Comparison of ENCODE assay signal across 2 cellular contexts in the genomic region with DNA sequence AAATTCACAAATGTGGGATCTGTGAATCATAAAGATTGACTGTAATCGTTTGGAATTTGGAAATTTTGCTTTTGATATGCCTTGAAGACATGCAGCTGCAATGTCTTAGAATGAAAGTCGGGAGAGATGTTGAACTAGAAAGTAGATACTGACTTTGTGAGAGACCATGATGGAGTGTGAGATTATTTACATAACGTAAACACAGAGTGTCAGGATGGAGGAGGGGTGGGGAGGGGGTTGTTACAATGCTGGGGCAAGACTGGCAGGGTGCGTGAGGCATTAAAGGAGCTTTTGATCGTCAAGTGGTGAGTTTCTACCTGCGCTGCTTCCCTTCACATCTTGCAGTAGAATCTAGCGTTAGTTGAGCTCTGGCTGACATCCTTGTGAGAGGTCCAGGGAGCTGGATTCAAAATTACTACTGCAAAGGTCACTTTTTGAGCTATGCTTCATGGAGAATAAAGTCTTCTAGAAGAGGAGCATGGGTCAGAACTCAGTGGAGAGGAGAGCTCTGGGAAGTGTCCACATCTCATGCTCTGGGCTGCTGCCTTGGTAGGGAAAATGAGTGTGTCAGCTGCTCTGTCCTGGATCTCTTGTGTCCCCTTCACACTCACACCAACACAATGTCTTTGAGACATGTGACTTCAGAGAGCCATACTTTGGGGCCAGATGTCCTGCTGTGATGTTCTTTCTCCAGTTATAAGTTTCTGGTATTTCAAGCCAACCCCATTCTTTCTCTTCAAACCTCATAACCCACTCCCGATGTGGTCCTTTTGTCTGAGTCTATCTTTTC.
TF ChIP-seq lines count a peak whose summit lies in the region.

No MANE protein-coding gene starts in this region.

TF ChIP-seq in K562, 482 proteins besides CTCF, POLR2A, EP300 and RAD21 (continues in another document):
- 0 out of 2 replicates have a peak, but pooled peaks have one; percentile 27 for TF ChIP-seq SMAD4 (CRISPR knock-in tag; conservative IDR thresholded peaks at IDR 0.05)
- TF ChIP-seq EHMT2 (IDR thresholded peaks at IDR 0.05) = 0 out of 2 replicates have a peak, but pooled peaks have one; percentile 20
- no peak for TF ChIP-seq CREB1 (IDR thresholded peaks at IDR 0.05)
- no peak for TF ChIP-seq CREB1 (CRISPR knock-in tag; IDR thresholded peaks at IDR 0.05)
- TF ChIP-seq, protein P1, sequence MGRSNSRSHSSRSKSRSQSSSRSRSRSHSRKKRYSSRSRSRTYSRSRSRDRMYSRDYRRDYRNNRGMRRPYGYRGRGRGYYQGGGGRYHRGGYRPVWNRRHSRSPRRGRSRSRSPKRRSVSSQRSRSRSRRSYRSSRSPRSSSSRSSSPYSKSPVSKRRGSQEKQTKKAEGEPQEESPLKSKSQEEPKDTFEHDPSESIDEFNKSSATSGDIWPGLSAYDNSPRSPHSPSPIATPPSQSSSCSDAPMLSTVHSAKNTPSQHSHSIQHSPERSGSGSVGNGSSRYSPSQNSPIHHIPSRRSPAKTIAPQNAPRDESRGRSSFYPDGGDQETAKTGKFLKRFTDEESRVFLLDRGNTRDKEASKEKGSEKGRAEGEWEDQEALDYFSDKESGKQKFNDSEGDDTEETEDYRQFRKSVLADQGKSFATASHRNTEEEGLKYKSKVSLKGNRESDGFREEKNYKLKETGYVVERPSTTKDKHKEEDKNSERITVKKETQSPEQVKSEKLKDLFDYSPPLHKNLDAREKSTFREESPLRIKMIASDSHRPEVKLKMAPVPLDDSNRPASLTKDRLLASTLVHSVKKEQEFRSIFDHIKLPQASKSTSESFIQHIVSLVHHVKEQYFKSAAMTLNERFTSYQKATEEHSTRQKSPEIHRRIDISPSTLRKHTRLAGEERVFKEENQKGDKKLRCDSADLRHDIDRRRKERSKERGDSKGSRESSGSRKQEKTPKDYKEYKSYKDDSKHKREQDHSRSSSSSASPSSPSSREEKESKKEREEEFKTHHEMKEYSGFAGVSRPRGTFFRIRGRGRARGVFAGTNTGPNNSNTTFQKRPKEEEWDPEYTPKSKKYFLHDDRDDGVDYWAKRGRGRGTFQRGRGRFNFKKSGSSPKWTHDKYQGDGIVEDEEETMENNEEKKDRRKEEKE (IDR thresholded peaks at IDR 0.05; ENCODE audit: borderline replicate concordance in 1 of 2, control insufficient read depth in 1 of 2, low read depth in 2 of 2, low read length in 1 of 2) = no peak
- TF ChIP-seq ELF4 (CRISPR knock-in tag; IDR thresholded peaks at IDR 0.05) = 0 out of 2 replicates have a peak, but pooled peaks have one; percentile 15
- TF ChIP-seq ZNF766 (CRISPR knock-in tag; conservative IDR thresholded peaks at IDR 0.05) = no peak
- TF ChIP-seq, protein P2, sequence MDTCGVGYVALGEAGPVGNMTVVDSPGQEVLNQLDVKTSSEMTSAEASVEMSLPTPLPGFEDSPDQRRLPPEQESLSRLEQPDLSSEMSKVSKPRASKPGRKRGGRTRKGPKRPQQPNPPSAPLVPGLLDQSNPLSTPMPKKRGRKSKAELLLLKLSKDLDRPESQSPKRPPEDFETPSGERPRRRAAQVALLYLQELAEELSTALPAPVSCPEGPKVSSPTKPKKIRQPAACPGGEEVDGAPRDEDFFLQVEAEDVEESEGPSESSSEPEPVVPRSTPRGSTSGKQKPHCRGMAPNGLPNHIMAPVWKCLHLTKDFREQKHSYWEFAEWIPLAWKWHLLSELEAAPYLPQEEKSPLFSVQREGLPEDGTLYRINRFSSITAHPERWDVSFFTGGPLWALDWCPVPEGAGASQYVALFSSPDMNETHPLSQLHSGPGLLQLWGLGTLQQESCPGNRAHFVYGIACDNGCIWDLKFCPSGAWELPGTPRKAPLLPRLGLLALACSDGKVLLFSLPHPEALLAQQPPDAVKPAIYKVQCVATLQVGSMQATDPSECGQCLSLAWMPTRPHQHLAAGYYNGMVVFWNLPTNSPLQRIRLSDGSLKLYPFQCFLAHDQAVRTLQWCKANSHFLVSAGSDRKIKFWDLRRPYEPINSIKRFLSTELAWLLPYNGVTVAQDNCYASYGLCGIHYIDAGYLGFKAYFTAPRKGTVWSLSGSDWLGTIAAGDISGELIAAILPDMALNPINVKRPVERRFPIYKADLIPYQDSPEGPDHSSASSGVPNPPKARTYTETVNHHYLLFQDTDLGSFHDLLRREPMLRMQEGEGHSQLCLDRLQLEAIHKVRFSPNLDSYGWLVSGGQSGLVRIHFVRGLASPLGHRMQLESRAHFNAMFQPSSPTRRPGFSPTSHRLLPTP (IDR thresholded peaks at IDR 0.05; ENCODE audit: borderline replicate concordance, extremely low read depth, insufficient read length) = no peak
- TF ChIP-seq PHF21A (IDR thresholded peaks at IDR 0.05; ENCODE audit: borderline replicate concordance, low read depth) = no peak
- TF ChIP-seq, protein P3, sequence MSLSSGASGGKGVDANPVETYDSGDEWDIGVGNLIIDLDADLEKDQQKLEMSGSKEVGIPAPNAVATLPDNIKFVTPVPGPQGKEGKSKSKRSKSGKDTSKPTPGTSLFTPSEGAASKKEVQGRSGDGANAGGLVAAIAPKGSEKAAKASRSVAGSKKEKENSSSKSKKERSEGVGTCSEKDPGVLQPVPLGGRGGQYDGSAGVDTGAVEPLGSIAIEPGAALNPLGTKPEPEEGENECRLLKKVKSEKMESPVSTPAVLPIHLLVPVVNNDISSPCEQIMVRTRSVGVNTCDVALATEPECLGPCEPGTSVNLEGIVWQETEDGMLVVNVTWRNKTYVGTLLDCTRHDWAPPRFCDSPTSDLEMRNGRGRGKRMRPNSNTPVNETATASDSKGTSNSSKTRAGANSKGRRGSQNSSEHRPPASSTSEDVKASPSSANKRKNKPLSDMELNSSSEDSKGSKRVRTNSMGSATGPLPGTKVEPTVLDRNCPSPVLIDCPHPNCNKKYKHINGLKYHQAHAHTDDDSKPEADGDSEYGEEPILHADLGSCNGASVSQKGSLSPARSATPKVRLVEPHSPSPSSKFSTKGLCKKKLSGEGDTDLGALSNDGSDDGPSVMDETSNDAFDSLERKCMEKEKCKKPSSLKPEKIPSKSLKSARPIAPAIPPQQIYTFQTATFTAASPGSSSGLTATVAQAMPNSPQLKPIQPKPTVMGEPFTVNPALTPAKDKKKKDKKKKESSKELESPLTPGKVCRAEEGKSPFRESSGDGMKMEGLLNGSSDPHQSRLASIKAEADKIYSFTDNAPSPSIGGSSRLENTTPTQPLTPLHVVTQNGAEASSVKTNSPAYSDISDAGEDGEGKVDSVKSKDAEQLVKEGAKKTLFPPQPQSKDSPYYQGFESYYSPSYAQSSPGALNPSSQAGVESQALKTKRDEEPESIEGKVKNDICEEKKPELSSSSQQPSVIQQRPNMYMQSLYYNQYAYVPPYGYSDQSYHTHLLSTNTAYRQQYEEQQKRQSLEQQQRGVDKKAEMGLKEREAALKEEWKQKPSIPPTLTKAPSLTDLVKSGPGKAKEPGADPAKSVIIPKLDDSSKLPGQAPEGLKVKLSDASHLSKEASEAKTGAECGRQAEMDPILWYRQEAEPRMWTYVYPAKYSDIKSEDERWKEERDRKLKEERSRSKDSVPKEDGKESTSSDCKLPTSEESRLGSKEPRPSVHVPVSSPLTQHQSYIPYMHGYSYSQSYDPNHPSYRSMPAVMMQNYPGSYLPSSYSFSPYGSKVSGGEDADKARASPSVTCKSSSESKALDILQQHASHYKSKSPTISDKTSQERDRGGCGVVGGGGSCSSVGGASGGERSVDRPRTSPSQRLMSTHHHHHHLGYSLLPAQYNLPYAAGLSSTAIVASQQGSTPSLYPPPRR (CRISPR knock-in tag; IDR thresholded peaks at IDR 0.05; ENCODE audit: borderline replicate concordance) = no peak

TF ChIP-seq in HepG2, 621 proteins besides CTCF, POLR2A, EP300 and RAD21 (continues in another document):
- TF ChIP-seq, protein P4, sequence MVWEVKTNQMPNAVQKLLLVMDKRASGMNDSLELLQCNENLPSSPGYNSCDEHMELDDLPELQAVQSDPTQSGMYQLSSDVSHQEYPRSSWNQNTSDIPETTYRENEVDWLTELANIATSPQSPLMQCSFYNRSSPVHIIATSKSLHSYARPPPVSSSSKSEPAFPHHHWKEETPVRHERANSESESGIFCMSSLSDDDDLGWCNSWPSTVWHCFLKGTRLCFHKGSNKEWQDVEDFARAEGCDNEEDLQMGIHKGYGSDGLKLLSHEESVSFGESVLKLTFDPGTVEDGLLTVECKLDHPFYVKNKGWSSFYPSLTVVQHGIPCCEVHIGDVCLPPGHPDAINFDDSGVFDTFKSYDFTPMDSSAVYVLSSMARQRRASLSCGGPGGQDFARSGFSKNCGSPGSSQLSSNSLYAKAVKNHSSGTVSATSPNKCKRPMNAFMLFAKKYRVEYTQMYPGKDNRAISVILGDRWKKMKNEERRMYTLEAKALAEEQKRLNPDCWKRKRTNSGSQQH (CRISPR knock-in tag; IDR thresholded peaks at IDR 0.05; ENCODE audit: low read depth) = no peak
- TF ChIP-seq SSRP1 (CRISPR knock-in tag; IDR thresholded peaks at IDR 0.05) (no peak), PHF21A (CRISPR knock-in tag; IDR thresholded peaks at IDR 0.05) (no peak), ZNF138 (CRISPR knock-in tag; IDR thresholded peaks at IDR 0.05; ENCODE audit: low read depth) (no peak), ZNF484 (CRISPR knock-in tag; IDR thresholded peaks at IDR 0.05; ENCODE audit: borderline replicate concordance, low read depth) (no peak), ZNF501 (CRISPR knock-in tag; IDR thresholded peaks at IDR 0.05) (peak; percentile 45; the same call in 1 of the 2 replicates), ZNF780A (CRISPR knock-in tag; IDR thresholded peaks at IDR 0.05) (no peak), HOXA3 (CRISPR knock-in tag; IDR thresholded peaks at IDR 0.05) (no peak), GTF3A (CRISPR knock-in tag; conservative IDR thresholded peaks at IDR 0.05) (no peak), KLF12 (CRISPR knock-in tag; IDR thresholded peaks at IDR 0.05; ENCODE audit: borderline replicate concordance) (no peak), CEBPG (CRISPR knock-in tag; IDR thresholded peaks at IDR 0.05) (no peak), PRPF4 (IDR thresholded peaks at IDR 0.05; ENCODE audit: low read depth, low read length, poor library complexity, severe bottlenecking) (no peak), ZNF772 (CRISPR knock-in tag; IDR thresholded peaks at IDR 0.05) (no peak), ZNF34 (CRISPR knock-in tag; IDR thresholded peaks at IDR 0.05; ENCODE audit: borderline replicate concordance) (no peak)
- TF ChIP-seq, protein P5, sequence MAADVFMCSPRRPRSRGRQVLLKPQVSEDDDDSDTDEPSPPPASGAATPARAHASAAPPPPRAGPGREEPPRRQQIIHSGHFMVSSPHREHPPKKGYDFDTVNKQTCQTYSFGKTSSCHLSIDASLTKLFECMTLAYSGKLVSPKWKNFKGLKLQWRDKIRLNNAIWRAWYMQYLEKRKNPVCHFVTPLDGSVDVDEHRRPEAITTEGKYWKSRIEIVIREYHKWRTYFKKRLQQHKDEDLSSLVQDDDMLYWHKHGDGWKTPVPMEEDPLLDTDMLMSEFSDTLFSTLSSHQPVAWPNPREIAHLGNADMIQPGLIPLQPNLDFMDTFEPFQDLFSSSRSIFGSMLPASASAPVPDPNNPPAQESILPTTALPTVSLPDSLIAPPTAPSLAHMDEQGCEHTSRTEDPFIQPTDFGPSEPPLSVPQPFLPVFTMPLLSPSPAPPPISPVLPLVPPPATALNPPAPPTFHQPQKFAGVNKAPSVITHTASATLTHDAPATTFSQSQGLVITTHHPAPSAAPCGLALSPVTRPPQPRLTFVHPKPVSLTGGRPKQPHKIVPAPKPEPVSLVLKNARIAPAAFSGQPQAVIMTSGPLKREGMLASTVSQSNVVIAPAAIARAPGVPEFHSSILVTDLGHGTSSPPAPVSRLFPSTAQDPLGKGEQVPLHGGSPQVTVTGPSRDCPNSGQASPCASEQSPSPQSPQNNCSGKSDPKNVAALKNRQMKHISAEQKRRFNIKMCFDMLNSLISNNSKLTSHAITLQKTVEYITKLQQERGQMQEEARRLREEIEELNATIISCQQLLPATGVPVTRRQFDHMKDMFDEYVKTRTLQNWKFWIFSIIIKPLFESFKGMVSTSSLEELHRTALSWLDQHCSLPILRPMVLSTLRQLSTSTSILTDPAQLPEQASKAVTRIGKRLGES (CRISPR knock-in tag; IDR thresholded peaks at IDR 0.05; ENCODE audit: borderline replicate concordance) = no peak
- TF ChIP-seq, protein P6, sequence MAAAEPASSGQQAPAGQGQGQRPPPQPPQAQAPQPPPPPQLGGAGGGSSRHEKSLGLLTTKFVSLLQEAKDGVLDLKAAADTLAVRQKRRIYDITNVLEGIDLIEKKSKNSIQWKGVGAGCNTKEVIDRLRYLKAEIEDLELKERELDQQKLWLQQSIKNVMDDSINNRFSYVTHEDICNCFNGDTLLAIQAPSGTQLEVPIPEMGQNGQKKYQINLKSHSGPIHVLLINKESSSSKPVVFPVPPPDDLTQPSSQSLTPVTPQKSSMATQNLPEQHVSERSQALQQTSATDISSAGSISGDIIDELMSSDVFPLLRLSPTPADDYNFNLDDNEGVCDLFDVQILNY (CRISPR knock-in tag; conservative IDR thresholded peaks at IDR 0.05) = no peak
- TF ChIP-seq, protein P7, sequence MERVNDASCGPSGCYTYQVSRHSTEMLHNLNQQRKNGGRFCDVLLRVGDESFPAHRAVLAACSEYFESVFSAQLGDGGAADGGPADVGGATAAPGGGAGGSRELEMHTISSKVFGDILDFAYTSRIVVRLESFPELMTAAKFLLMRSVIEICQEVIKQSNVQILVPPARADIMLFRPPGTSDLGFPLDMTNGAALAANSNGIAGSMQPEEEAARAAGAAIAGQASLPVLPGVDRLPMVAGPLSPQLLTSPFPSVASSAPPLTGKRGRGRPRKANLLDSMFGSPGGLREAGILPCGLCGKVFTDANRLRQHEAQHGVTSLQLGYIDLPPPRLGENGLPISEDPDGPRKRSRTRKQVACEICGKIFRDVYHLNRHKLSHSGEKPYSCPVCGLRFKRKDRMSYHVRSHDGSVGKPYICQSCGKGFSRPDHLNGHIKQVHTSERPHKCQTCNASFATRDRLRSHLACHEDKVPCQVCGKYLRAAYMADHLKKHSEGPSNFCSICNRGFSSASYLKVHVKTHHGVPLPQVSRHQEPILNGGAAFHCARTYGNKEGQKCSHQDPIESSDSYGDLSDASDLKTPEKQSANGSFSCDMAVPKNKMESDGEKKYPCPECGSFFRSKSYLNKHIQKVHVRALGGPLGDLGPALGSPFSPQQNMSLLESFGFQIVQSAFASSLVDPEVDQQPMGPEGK (CRISPR knock-in tag; IDR thresholded peaks at IDR 0.05) = 0 out of 2 replicates have a peak, but pooled peaks have one; percentile 12
- TF ChIP-seq, protein P8, sequence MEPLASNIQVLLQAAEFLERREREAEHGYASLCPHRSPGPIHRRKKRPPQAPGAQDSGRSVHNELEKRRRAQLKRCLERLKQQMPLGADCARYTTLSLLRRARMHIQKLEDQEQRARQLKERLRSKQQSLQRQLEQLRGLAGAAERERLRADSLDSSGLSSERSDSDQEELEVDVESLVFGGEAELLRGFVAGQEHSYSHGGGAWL (CRISPR knock-in tag; IDR thresholded peaks at IDR 0.05) = no peak
- TF ChIP-seq, protein P9, sequence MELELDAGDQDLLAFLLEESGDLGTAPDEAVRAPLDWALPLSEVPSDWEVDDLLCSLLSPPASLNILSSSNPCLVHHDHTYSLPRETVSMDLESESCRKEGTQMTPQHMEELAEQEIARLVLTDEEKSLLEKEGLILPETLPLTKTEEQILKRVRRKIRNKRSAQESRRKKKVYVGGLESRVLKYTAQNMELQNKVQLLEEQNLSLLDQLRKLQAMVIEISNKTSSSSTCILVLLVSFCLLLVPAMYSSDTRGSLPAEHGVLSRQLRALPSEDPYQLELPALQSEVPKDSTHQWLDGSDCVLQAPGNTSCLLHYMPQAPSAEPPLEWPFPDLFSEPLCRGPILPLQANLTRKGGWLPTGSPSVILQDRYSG (CRISPR knock-in tag; IDR thresholded peaks at IDR 0.05) = no peak
- TF ChIP-seq, protein P10, sequence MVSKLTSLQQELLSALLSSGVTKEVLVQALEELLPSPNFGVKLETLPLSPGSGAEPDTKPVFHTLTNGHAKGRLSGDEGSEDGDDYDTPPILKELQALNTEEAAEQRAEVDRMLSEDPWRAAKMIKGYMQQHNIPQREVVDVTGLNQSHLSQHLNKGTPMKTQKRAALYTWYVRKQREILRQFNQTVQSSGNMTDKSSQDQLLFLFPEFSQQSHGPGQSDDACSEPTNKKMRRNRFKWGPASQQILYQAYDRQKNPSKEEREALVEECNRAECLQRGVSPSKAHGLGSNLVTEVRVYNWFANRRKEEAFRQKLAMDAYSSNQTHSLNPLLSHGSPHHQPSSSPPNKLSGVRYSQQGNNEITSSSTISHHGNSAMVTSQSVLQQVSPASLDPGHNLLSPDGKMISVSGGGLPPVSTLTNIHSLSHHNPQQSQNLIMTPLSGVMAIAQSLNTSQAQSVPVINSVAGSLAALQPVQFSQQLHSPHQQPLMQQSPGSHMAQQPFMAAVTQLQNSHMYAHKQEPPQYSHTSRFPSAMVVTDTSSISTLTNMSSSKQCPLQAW (CRISPR knock-in tag; IDR thresholded peaks at IDR 0.05) = peak; percentile 27; the same call in 1 of the 2 replicates
